ENCODE assay signal across 14 cellular contexts in the genomic region with DNA sequence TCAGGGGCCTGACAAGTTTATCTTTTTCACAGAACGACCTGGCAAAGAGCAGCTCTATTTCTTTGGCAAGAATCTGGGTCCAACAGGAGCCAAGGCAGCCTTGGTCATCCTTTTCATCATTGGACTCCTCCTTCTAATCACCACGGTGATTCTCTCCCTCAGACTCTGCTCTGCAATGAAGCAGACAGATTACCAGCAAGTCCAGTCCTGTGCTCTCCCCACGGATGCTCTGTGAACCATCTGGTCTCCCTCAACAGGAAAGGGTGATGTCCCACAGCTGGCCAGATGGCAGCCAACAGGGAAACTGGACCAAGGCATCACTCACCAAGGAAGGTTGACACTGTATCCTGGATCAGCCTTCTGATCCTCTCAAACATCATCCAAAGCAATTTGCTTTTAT.
"Had no signal": no experiment of that assay in that cellular context is flagged by ENCODE, and none has a peak within 500 bp of the region (broad histone marks: within the 10 kb centered on the region; RNA-seq: fewer than 3 reads in every experiment).

No MANE protein-coding gene starts in this region.

- H3K9me3 Mint-ChIP-seq: activated naive CD4-positive, alpha-beta T cell treated with anti-CD3 and anti-CD28 coated beads, Interleukin-2, amount 50 U/mL, for 24 hours; T-helper 2 cell treated with Interferon-gamma antibody and Interleukin-4, amounts not matched to agents 5 μg/mL and 100 μg/mL, for 36 hours had no signal

- H3K4me3 Mint-ChIP-seq: activated naive CD4-positive, alpha-beta T cell treated with anti-CD3 and anti-CD28 coated beads, Interleukin-2, amount 50 U/mL, for 24 hours; nephron progenitor cell; T-helper 2 cell treated with Interferon-gamma antibody and Interleukin-4, amounts not matched to agents 5 μg/mL and 100 μg/mL, for 36 hours had no signal

- H3K27ac Mint-ChIP-seq: activated naive CD4-positive, alpha-beta T cell treated with anti-CD3 and anti-CD28 coated beads, Interleukin-2, amount 50 U/mL, for 24 hours; nephron progenitor cell; T-helper 2 cell treated with Interferon-gamma antibody and Interleukin-4, amounts not matched to agents 5 μg/mL and 100 μg/mL, for 36 hours had no signal

- FAIRE-seq: endothelial cell of umbilical vein had no signal

- H3K27ac ChIP-seq: breast epithelium, psoas muscle, stomach had no signal

- DNase-seq: activated effector memory CD4-positive, alpha-beta T cell treated with Interleukin-2 at 50 U/mL for 16 hours; activated T-cell treated with anti-CD3 and anti-CD28 coated beads, Interleukin-2, amount 50 U/mL, for 1 hour; effector CD4-positive, alpha-beta T cell; mesendoderm; nephron progenitor cell; psoas muscle; stimulated activated CD4-positive, alpha-beta T cell treated with anti-CD3 and anti-CD28 coated beads, Interleukin-4, amount 100 ng/mL, for 1 hour; stomach; SW 1271 had no signal

- H3K36me3 Mint-ChIP-seq: activated naive CD4-positive, alpha-beta T cell treated with anti-CD3 and anti-CD28 coated beads, Interleukin-2, amount 50 U/mL, for 24 hours had no signal

- H3K27me3 ChIP-seq: breast epithelium, stomach had no signal

- H3K4me1 ChIP-seq: breast epithelium, psoas muscle had no signal

- H3K4me3 ChIP-seq: breast epithelium, psoas muscle, stomach had no signal

- H3K36me3 ChIP-seq: breast epithelium, stomach had no signal

- H3K9me3 ChIP-seq: breast epithelium, psoas muscle, stomach had no signal

- H3K4me1 Mint-ChIP-seq: activated naive CD4-positive, alpha-beta T cell treated with anti-CD3 and anti-CD28 coated beads, Interleukin-2, amount 50 U/mL, for 24 hours; nephron progenitor cell had no signal

- ATAC-seq: activated CD4-positive, CD25-positive, alpha-beta regulatory T cell treated with anti-CD3 and anti-CD28 coated beads, Interleukin-2, amount 50 U/mL, for 24 hours; psoas muscle had no signal
